ENCODE assay signal across 1 cellular context in the genomic region with DNA sequence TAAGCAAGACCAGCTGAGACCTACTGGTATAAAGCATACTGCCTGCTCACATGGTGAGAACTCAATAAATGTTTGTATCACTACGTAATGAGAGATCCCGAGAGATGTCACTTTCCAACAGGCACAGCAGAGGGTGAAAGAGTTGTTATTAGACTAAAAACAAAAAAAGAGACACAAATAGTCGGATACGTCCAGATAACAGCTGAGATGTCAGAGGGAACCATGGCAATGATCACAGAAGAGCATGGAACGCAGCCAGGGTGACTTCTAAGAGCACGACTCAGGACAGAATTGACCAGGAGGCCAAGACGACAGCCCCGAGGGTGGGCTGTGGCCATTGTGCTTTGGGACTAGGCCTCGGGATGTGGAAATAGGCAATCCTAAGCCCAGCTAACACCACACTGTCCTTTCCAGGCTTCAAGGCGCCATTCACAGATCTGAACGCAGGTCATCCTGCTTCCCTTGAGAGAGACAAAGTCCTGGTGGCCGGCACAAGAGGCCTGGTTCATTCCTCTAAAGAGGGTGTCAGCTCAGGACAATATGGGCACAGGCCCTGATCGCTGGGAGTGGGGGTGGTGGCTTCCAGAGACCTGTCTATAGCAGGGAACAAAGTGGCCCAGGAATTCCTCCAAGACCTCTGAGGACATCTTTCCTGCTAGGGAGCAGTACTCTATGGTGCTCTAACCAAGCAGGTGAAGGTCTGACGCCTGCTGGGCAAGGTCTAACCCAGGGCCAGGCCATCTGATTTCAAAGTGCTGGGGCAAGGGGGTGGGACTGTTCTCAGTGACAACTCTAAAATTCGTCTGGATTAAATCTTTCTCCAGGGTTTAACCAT.
TF ChIP-seq lines count a peak whose summit lies in the region.

No MANE protein-coding gene starts in this region.

TF ChIP-seq in GM23338, 12 proteins besides CTCF, POLR2A, EP300 and RAD21:
- TF ChIP-seq EZH2phosphoT487 (IDR thresholded peaks at IDR 0.05; ENCODE audit: unreplicated experiment) (no peak), ZNF331 (CRISPR knock-in tag; IDR thresholded peaks at IDR 0.05; ENCODE audit: low read depth) (no peak), STAT1 (IDR thresholded peaks at IDR 0.05; ENCODE audit: unreplicated experiment) (no peak), NANOG (IDR thresholded peaks at IDR 0.05; ENCODE audit: borderline replicate concordance) (no peak), EZH2 (IDR thresholded peaks at IDR 0.05; ENCODE audit: low read depth, unreplicated experiment) (no peak), POLR2AphosphoS5 (IDR thresholded peaks at IDR 0.05; ENCODE audit: low read depth) (no peak), ETS1 (IDR thresholded peaks at IDR 0.05) (no peak), CREB1 (CRISPR knock-in tag; IDR thresholded peaks at IDR 0.05; ENCODE audit: low read depth) (no peak), REST (IDR thresholded peaks at IDR 0.05; ENCODE audit: unreplicated experiment) (no peak), ZNF114 (CRISPR knock-in tag; IDR thresholded peaks at IDR 0.05) (no peak), JUNB (IDR thresholded peaks at IDR 0.05; ENCODE audit: unreplicated experiment) (no peak)
- TF ChIP-seq, protein P1, sequence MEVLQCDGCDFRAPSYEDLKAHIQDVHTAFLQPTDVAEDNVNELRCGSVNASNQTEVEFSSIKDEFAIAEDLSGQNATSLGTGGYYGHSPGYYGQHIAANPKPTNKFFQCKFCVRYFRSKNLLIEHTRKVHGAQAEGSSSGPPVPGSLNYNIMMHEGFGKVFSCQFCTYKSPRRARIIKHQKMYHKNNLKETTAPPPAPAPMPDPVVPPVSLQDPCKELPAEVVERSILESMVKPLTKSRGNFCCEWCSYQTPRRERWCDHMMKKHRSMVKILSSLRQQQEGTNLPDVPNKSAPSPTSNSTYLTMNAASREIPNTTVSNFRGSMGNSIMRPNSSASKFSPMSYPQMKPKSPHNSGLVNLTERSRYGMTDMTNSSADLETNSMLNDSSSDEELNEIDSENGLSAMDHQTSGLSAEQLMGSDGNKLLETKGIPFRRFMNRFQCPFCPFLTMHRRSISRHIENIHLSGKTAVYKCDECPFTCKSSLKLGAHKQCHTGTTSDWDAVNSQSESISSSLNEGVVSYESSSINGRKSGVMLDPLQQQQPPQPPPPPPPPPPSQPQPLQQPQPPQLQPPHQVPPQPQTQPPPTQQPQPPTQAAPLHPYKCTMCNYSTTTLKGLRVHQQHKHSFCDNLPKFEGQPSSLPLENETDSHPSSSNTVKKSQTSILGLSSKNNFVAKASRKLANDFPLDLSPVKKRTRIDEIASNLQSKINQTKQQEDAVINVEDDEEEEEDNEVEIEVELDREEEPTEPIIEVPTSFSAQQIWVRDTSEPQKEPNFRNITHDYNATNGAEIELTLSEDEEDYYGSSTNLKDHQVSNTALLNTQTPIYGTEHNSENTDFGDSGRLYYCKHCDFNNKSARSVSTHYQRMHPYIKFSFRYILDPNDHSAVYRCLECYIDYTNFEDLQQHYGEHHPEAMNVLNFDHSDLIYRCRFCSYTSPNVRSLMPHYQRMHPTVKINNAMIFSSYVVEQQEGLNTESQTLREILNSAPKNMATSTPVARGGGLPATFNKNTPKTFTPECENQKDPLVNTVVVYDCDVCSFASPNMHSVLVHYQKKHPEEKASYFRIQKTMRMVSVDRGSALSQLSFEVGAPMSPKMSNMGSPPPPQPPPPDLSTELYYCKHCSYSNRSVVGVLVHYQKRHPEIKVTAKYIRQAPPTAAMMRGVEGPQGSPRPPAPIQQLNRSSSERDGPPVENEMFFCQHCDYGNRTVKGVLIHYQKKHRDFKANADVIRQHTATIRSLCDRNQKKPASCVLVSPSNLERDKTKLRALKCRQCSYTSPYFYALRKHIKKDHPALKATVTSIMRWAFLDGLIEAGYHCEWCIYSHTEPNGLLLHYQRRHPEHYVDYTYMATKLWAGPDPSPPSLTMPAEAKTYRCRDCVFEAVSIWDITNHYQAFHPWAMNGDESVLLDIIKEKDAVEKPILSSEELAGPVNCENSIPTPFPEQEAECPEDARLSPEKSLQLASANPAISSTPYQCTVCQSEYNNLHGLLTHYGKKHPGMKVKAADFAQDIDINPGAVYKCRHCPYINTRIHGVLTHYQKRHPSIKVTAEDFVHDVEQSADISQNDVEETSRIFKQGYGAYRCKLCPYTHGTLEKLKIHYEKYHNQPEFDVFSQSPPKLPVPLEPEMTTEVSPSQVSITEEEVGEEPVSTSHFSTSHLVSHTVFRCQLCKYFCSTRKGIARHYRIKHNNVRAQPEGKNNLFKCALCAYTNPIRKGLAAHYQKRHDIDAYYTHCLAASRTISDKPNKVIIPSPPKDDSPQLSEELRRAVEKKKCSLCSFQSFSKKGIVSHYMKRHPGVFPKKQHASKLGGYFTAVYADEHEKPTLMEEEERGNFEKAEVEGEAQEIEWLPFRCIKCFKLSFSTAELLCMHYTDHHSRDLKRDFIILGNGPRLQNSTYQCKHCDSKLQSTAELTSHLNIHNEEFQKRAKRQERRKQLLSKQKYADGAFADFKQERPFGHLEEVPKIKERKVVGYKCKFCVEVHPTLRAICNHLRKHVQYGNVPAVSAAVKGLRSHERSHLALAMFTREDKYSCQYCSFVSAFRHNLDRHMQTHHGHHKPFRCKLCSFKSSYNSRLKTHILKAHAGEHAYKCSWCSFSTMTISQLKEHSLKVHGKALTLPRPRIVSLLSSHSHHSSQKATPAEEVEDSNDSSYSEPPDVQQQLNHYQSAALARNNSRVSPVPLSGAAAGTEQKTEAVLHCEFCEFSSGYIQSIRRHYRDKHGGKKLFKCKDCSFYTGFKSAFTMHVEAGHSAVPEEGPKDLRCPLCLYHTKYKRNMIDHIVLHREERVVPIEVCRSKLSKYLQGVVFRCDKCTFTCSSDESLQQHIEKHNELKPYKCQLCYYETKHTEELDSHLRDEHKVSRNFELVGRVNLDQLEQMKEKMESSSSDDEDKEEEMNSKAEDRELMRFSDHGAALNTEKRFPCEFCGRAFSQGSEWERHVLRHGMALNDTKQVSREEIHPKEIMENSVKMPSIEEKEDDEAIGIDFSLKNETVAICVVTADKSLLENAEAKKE (CRISPR knock-in tag; IDR thresholded peaks at IDR 0.05): no peak
TF ChIP-seq in GM23338: peak in this region for 0.
